9 cellular contexts compared by ENCODE assay signal in the genomic region with DNA sequence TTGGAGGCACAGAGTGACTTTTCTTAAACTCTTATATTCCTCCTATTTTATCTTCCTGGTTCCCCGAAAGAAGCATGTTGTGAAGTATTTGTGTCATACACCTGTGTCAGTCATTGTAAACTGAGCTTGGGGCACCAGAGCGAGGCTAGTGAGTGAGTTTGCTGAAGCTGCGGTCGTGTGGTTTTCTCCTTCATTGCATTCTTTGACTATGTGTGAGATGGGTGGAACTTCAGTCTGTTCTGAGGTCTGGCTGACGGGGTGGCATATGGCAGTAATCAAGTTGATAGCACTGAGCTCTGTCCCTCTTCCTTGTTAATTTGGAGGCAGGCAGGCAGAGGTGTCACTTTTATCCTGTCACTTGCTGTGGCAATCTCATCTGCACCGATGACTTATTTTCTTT. TPM values are rescaled to one million over a fixed set of nuclear protein-coding genes. Genes with fewer than 3 reads are reported as not detected.
DNase-seq lines count a peak whose midpoint lies in the region; ATAC-seq and TF ChIP-seq lines count a peak whose summit lies in the region.
"Had no signal": no experiment of that assay in that cellular context is flagged by ENCODE, and none has a peak within 500 bp of the region (broad histone marks: within the 10 kb centered on the region; RNA-seq: fewer than 3 reads in every experiment).

No MANE protein-coding gene starts in this region.

- H3K4me1 ChIP-seq in CD8-positive, alpha-beta T cell (ENCODE audit: insufficient read depth, low read length) = peaks cover 68% of the 10 kb centered on the region
- peaks cover 13% of the 10 kb centered on the region for H3K4me1 ChIP-seq in mesenchymal stem cell (ENCODE audit: control insufficient read depth, insufficient read depth, low read depth, low read length)
- H3K4me1 ChIP-seq in thyroid gland = peaks cover 17 to 23% of the 10 kb centered on the region in 2 donors

- no peak overlapping the region for H3K4ac ChIP-seq in mesenchymal stem cell (ENCODE audit: low read depth in 1 of 2, low read length in 2 of 2)

- no peak overlapping the region for H4K8ac ChIP-seq in mesenchymal stem cell (ENCODE audit: low read length)

- intact Hi-C loops in CD8-positive, alpha-beta T cell (cut with DNase I, micrococcal nuclease) = loop anchor here in 1 of 2 experiments (5.0 kb wide), 1 partner anchor 271 kb away; the partner anchor contains the start of gene IGSF9B
- intact Hi-C loops in thyroid gland (cut with DNase I) = no loop called here

- TF ChIP-seq CTCF in CD8-positive, alpha-beta T cell (IDR thresholded peaks at IDR 0.05) = no peak
- no peak for TF ChIP-seq CTCF in omental fat pad (IDR thresholded peaks at IDR 0.05)
- TF ChIP-seq CTCF in thyroid gland (IDR thresholded peaks at IDR 0.05) = no peak

- 87% methylated on average over 6 of the region's 6 CpGs for WGBS in mesenchymal stem cell
- 89 to 94% methylated on average over 6 of the region's 6 CpGs for WGBS in thyroid gland, 2 donors

- peaks cover 26% of the 10 kb centered on the region for H3K36me3 Mint-ChIP-seq in CD8-positive, alpha-beta T cell
- peaks cover 6% of the 10 kb centered on the region for H3K36me3 Mint-ChIP-seq in activated naive CD8-positive, alpha-beta T cell treated with anti-CD3 and anti-CD28 coated beads for 36 hours

- no peak overlapping the region for H2BK15ac ChIP-seq in mesenchymal stem cell (ENCODE audit: low read depth, poor library complexity, severe bottlenecking)

- no peak overlapping the region for H3K4me2 ChIP-seq in mesenchymal stem cell (ENCODE audit: low read length, poor library complexity, severe bottlenecking)

- no peak overlapping the region for H3K9ac ChIP-seq in mesenchymal stem cell (ENCODE audit: low read length)

- H2BK5ac ChIP-seq in mesenchymal stem cell (ENCODE audit: low read depth, low read length, poor library complexity, severe bottlenecking) = no peak overlapping the region

- no peak overlapping the region for H3K4me3 ChIP-seq in CD8-positive, alpha-beta T cell (ENCODE audit: low read depth, low read length)
- H3K4me3 ChIP-seq in mesenchymal stem cell (ENCODE audit: insufficient read depth in 1 of 2, low read depth in 1 of 2, low read length in 2 of 2) (no peak overlapping the region), thyroid gland (replicated peaks in 1 of 3) (no peak overlapping the region)

- peaks cover 5% of the 10 kb centered on the region for H3K36me3 ChIP-seq in CD8-positive, alpha-beta T cell (ENCODE audit: insufficient read depth, low read length)
- H3K36me3 ChIP-seq in mesenchymal stem cell (ENCODE audit: control insufficient read depth in 1 of 2, insufficient read depth in 2 of 2, low read depth in 1 of 2, low read length in 2 of 2) (peaks cover 0 to 13% of the 10 kb centered on the region in 2 experiments), thyroid gland (no peaks in the 10 kb centered on the region)

- peaks cover 80% of the 10 kb centered on the region for H3K4me1 Mint-ChIP-seq in CD8-positive, alpha-beta T cell (ENCODE audit: low read depth)
- H3K4me1 Mint-ChIP-seq in activated naive CD8-positive, alpha-beta T cell treated with anti-CD3 and anti-CD28 coated beads for 36 hours = peaks cover 65% of the 10 kb centered on the region

- peak overlapping the region; percentile 53 for H3K27ac Mint-ChIP-seq in CD8-positive, alpha-beta T cell
- H3K27ac Mint-ChIP-seq in activated naive CD8-positive, alpha-beta T cell treated with anti-CD3 and anti-CD28 coated beads for 36 hours = no peak overlapping the region

- H3K9me3 Mint-ChIP-seq in CD8-positive, alpha-beta T cell = no peaks in the 10 kb centered on the region
- H3K9me3 Mint-ChIP-seq in activated naive CD8-positive, alpha-beta T cell treated with anti-CD3 and anti-CD28 coated beads for 36 hours = no peaks in the 10 kb centered on the region

- no peak for TF ChIP-seq POLR2A in thyroid gland (IDR thresholded peaks at IDR 0.05)

- no peak overlapping the region for H2BK12ac ChIP-seq in mesenchymal stem cell (ENCODE audit: low read length in 2 of 2)

- no peak overlapping the region for H3K14ac ChIP-seq in mesenchymal stem cell (ENCODE audit: low read length in 2 of 2)

- CTCF ChIA-PET in CD8-positive, alpha-beta T cell (lab: Charles Lee) = interaction anchor here (0.8 to 1.5 kb wide), 3 partner anchors 21 to 47 kb away, joined by 3 to 4 read pairs (median 4); partner anchors contain the start of genes ACAD8 and THYN1

- ATAC-seq in CD8-positive, alpha-beta T cell = peak; percentile 10
- ATAC-seq in GM19035 (IDR thresholded peaks at IDR 0.05; ENCODE audit: unreplicated experiment) = peak; percentile 47
- ATAC-seq in HG03045 (IDR thresholded peaks at IDR 0.05; ENCODE audit: unreplicated experiment) = peak; percentile 45
- no peak for ATAC-seq in omental fat pad (ENCODE audit: low FRiP score)
- ATAC-seq: HCT116 had no signal

- H3K18ac ChIP-seq in mesenchymal stem cell (ENCODE audit: low read depth in 1 of 2, low read length in 2 of 2) = no peak overlapping the region

- no peaks in the 10 kb centered on the region for H3K27me3 ChIP-seq in CD8-positive, alpha-beta T cell (ENCODE audit: insufficient read depth, low read length)
- H3K27me3 ChIP-seq in mesenchymal stem cell (ENCODE audit: control insufficient read depth in 1 of 2, insufficient read depth in 1 of 2, low read length in 2 of 2) = no peaks in the 10 kb centered on the region
- H3K27me3 ChIP-seq in thyroid gland = no peaks in the 10 kb centered on the region

- no peak overlapping the region for H4K91ac ChIP-seq in mesenchymal stem cell (ENCODE audit: low read length)

- POLR2A ChIA-PET in CD8-positive, alpha-beta T cell (lab: Charles Lee) = interaction anchor here (1.3 to 2.4 kb wide), 2 partner anchors 10 to 33 kb away, joined by 3 to 8 read pairs; no protein-coding TSS in a partner anchor

- no peak overlapping the region for H2AK5ac ChIP-seq in mesenchymal stem cell (ENCODE audit: low read length, severe bottlenecking)

- no peaks in the 10 kb centered on the region for H3K27me3 Mint-ChIP-seq in CD8-positive, alpha-beta T cell (ENCODE audit: low read depth)
- no peaks in the 10 kb centered on the region for H3K27me3 Mint-ChIP-seq in activated naive CD8-positive, alpha-beta T cell treated with anti-CD3 and anti-CD28 coated beads for 36 hours

- H2AFZ ChIP-seq in mesenchymal stem cell (ENCODE audit: low read depth, low read length) = no peak overlapping the region

- peak in 6 of 7 experiments; percentile 19 to 65 (median 44) for DNase-seq in CD8-positive, alpha-beta T cell
- DNase-seq in activated naive CD8-positive, alpha-beta T cell treated with anti-CD3 and anti-CD28 coated beads for 36 hours = peak; percentile 31
- DNase-seq in omental fat pad (ENCODE audit: low spot score) (no peak), NCI-H2081 treated with DMSO at 0.1 percent for 48 hours (lab: John Stamatoyannopoulos, UW) (no peak), mesenchymal stem cell (no peak), thyroid gland (no peak)

- no peak overlapping the region for H2BK120ac ChIP-seq in mesenchymal stem cell (ENCODE audit: low read depth, low read length)

- peaks cover 31% of the 10 kb centered on the region for H3K79me1 ChIP-seq in mesenchymal stem cell (replicated peaks; ENCODE audit: low read length, poor library complexity, severe bottlenecking)

- H3K9me3 ChIP-seq in CD8-positive, alpha-beta T cell (ENCODE audit: low read length) = no peaks in the 10 kb centered on the region
- H3K9me3 ChIP-seq in mesenchymal stem cell (ENCODE audit: control insufficient read depth, low read length) (no peaks in the 10 kb centered on the region), thyroid gland (no peaks in the 10 kb centered on the region)

- H3K4me3 Mint-ChIP-seq in CD8-positive, alpha-beta T cell = peak overlapping the region; percentile 51
- no peak overlapping the region for H3K4me3 Mint-ChIP-seq in activated naive CD8-positive, alpha-beta T cell treated with anti-CD3 and anti-CD28 coated beads for 36 hours

- no peak overlapping the region for H3K27ac ChIP-seq in CD8-positive, alpha-beta T cell (ENCODE audit: low read depth, low read length)
- H3K27ac ChIP-seq in mesenchymal stem cell (ENCODE audit: low read length, poor library complexity, severe bottlenecking) = no peak overlapping the region
- no peak overlapping the region for H3K27ac ChIP-seq in thyroid gland

- no peak overlapping the region for H3K23ac ChIP-seq in mesenchymal stem cell (ENCODE audit: low read length in 2 of 2)

RNA-seq across cellular contexts. Expression of gene VPS26B, which starts 4.2 kb away (rescaled TPM):
- 10 to 100 TPM; 36.8 to 37.8 TPM for total RNA-seq in CD8-positive, alpha-beta T cell
- total RNA-seq in activated naive CD8-positive, alpha-beta T cell treated with anti-CD3 and anti-CD28 coated beads for 36 hours = 10 to 100 TPM; 28.8 to 30.3 TPM
- total RNA-seq in omental fat pad (10 to 100 TPM; 25.4 to 52.8 (median 37.0) TPM), thyroid gland (10 to 100 TPM; 40.8 to 51.3 (median 44.4) TPM)
- 35.7 TPM for polyA plus RNA-seq in mesenchymal stem cell (2013, experiment 1 of 2)
- polyA plus RNA-seq in mesenchymal stem cell (2013, experiment 2 of 2) = 35.5 TPM

RNA-seq across cellular contexts. Expression of gene NCAPD3, which starts 4.9 kb away (rescaled TPM):
- 10 to 100 TPM; 30.2 to 30.4 TPM for total RNA-seq in CD8-positive, alpha-beta T cell
- 10 to 100 TPM; 93.4 to 96.7 TPM for total RNA-seq in activated naive CD8-positive, alpha-beta T cell treated with anti-CD3 and anti-CD28 coated beads for 36 hours
- 10 to 100 TPM; 10.4 to 14.3 (median 11.2) TPM for total RNA-seq in omental fat pad
- 6.7 TPM for polyA plus RNA-seq in mesenchymal stem cell (2013, experiment 1 of 2)
- 6.5 TPM for polyA plus RNA-seq in mesenchymal stem cell (2013, experiment 2 of 2)
- 10 to 100 TPM; 17.5 to 31.4 (median 21.9) TPM for total RNA-seq in thyroid gland

RNA-seq across cellular contexts. Expression of gene THYN1, which starts 24.5 kb away (rescaled TPM):
- total RNA-seq in CD8-positive, alpha-beta T cell = 10 to 100 TPM; 27.1 to 31.5 TPM
- total RNA-seq in activated naive CD8-positive, alpha-beta T cell treated with anti-CD3 and anti-CD28 coated beads for 36 hours = 10 to 100 TPM; 79.5 to 79.8 TPM
- total RNA-seq in omental fat pad = 10 to 100 TPM; 26.9 to 76.5 (median 59.6) TPM
- 42.7 TPM for polyA plus RNA-seq in mesenchymal stem cell (2013, experiment 1 of 2)
- polyA plus RNA-seq in mesenchymal stem cell (2013, experiment 2 of 2) = 42.4 TPM
- 10 to 100 TPM; 42.4 to 77.9 (median 63.8) TPM for total RNA-seq in thyroid gland

RNA-seq across cellular contexts. Expression of gene ACAD8, which starts 24.7 kb away (rescaled TPM):
- 10 to 100 TPM; 19.5 to 20.3 TPM for total RNA-seq in CD8-positive, alpha-beta T cell
- total RNA-seq in activated naive CD8-positive, alpha-beta T cell treated with anti-CD3 and anti-CD28 coated beads for 36 hours = 10 to 100 TPM; 20.9 to 21.1 TPM
- total RNA-seq in omental fat pad = 10 to 100 TPM; 21.4 to 33.4 (median 28.2) TPM
- polyA plus RNA-seq in mesenchymal stem cell (2013, experiment 1 of 2) = 12.4 TPM
- polyA plus RNA-seq in mesenchymal stem cell (2013, experiment 2 of 2) = 12.3 TPM
- 100 to 1,000 TPM in 1 of 4 donors, 10 to 100 TPM in 3; 57.2 to 130 (median 73.2) TPM for total RNA-seq in thyroid gland

RNA-seq across cellular contexts. Expression of gene GLB1L3, which starts 47.6 kb away (rescaled TPM):
- under 1 TPM; 0.58 to 0.87 TPM for total RNA-seq in CD8-positive, alpha-beta T cell
- total RNA-seq in activated naive CD8-positive, alpha-beta T cell treated with anti-CD3 and anti-CD28 coated beads for 36 hours = 10 to 100 TPM in 1 of 2 experiments, 1 to 10 TPM in 1; 9.8 to 10.9 TPM
- total RNA-seq in omental fat pad = not detected
- not detected for polyA plus RNA-seq in mesenchymal stem cell (2013, experiment 1 of 2)
- not detected for polyA plus RNA-seq in mesenchymal stem cell (2013, experiment 2 of 2)
- 1 to 10 TPM in 2 of 4 donors, under 1 TPM in 2; 0.63 to 2.0 (median 0.94) TPM for total RNA-seq in thyroid gland

Comparison
In these comparisons a context has a peak if more than half of its experiments do, and no peak if none do; other contexts are left out.
1. DNase-seq: peak in CD8-positive, alpha-beta T cell (6 of 7) and activated naive CD8-positive, alpha-beta T cell treated with anti-CD3 and anti-CD28 coated beads for 36 hours (single experiment); none in omental fat pad (single experiment), NCI-H2081 treated with DMSO at 0.1 percent for 48 hours (single experiment), mesenchymal stem cell (single experiment) and thyroid gland (0 of 2).